Comparison of ENCODE assay signal across 1 cellular context in the genomic region with DNA sequence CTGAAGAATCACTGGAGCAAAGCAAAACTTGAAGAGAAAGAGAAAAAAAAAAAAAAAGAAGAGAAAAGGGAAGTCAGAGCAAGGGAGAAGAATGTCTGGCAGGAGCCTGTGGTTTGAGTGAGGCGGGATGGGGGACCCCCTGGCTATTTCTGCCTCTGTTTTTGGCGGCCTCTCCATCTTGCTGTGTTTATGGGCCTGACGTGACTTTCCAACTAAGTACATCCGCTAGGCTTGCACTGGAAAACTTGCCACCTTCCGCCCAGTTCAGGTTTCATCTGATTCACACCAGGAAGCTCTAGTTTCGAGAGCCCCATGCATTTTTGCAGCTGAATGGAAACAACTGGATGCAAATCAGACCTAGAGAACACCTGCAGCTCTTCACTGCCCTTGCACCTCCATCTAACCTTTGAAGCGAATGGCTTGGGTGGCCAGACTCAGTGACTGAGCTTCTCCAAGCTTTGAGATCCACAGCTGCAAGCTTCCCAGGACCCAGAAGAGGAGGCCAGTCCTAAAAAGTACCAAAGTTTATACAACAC.
A peak's percentile ranks its signal among the peaks of the same experiment; 100 is the strongest.
TF ChIP-seq lines count a peak whose summit lies in the region.

No MANE protein-coding gene starts in this region.

TF ChIP-seq in H1, 55 proteins besides CTCF, POLR2A, EP300 and RAD21 (continued from another document):
- TF ChIP-seq, protein P1, sequence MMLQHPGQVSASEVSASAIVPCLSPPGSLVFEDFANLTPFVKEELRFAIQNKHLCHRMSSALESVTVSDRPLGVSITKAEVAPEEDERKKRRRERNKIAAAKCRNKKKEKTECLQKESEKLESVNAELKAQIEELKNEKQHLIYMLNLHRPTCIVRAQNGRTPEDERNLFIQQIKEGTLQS (IDR thresholded peaks at IDR 0.05; ENCODE audit: insufficient read depth, low read depth, low read length), result no peak
- TF ChIP-seq CBX8 (IDR thresholded peaks at IDR 0.05; ENCODE audit: borderline replicate concordance, low read depth, low read length), result no peak
- no peak for TF ChIP-seq CEBPB (IDR thresholded peaks at IDR 0.05; ENCODE audit: low read depth, low read length)
- TF ChIP-seq RBBP5 (IDR thresholded peaks at IDR 0.05; ENCODE audit: borderline replicate concordance, low read depth, low read length), result 0 out of 2 replicates have a peak, but pooled peaks have one; percentile 20
- TF ChIP-seq, protein P2, sequence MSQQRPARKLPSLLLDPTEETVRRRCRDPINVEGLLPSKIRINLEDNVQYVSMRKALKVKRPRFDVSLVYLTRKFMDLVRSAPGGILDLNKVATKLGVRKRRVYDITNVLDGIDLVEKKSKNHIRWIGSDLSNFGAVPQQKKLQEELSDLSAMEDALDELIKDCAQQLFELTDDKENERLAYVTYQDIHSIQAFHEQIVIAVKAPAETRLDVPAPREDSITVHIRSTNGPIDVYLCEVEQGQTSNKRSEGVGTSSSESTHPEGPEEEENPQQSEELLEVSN (IDR thresholded peaks at IDR 0.05), result peak; percentile 40
- TF ChIP-seq, protein P3, sequence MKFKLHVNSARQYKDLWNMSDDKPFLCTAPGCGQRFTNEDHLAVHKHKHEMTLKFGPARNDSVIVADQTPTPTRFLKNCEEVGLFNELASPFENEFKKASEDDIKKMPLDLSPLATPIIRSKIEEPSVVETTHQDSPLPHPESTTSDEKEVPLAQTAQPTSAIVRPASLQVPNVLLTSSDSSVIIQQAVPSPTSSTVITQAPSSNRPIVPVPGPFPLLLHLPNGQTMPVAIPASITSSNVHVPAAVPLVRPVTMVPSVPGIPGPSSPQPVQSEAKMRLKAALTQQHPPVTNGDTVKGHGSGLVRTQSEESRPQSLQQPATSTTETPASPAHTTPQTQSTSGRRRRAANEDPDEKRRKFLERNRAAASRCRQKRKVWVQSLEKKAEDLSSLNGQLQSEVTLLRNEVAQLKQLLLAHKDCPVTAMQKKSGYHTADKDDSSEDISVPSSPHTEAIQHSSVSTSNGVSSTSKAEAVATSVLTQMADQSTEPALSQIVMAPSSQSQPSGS (IDR thresholded peaks at IDR 0.05; ENCODE audit: low read length), result no peak
- no peak for TF ChIP-seq RFX5 (IDR thresholded peaks at IDR 0.05; ENCODE audit: borderline replicate concordance, low read depth, low read length)
- TF ChIP-seq SP2 (IDR thresholded peaks at IDR 0.05; ENCODE audit: low read length), result no peak
- no peak for TF ChIP-seq TCF12 (IDR thresholded peaks at IDR 0.05; ENCODE audit: low read depth, low read length)
- TF ChIP-seq ZNF274 (IDR thresholded peaks at IDR 0.05; ENCODE audit: borderline replicate concordance, extremely low read depth, low read length), result no peak
- no peak for TF ChIP-seq KDM4A (IDR thresholded peaks at IDR 0.05; ENCODE audit: low read depth, low read length, severe bottlenecking)
- no peak for TF ChIP-seq CHD2 (IDR thresholded peaks at IDR 0.05; ENCODE audit: low read length)
- TF ChIP-seq TAF1 (IDR thresholded peaks at IDR 0.05; ENCODE audit: low read depth, low read length), result 0 out of 2 replicates have a peak, but pooled peaks have one; percentile 40
- TF ChIP-seq KDM5A (IDR thresholded peaks at IDR 0.05; ENCODE audit: low read length), result no peak
- TF ChIP-seq BRCA1 (IDR thresholded peaks at IDR 0.05; ENCODE audit: low read depth, low read length), result no peak
- TF ChIP-seq BCL11A (IDR thresholded peaks at IDR 0.05; ENCODE audit: low read depth in 2 of 2, low read length in 2 of 2), result no peak
- no peak for TF ChIP-seq SP4 (IDR thresholded peaks at IDR 0.05; ENCODE audit: low read length)
- no peak for TF ChIP-seq TAF7 (optimal IDR thresholded peaks at IDR 0.05; ENCODE audit: borderline replicate concordance, low read depth, low read length)
- TF ChIP-seq GTF2F1 (IDR thresholded peaks at IDR 0.05; ENCODE audit: borderline replicate concordance, low read depth, low read length), result no peak
- TF ChIP-seq CTBP2 (IDR thresholded peaks at IDR 0.05; ENCODE audit: borderline replicate concordance, insufficient read depth, insufficient read length, low read length), result no peak
TF ChIP-seq in H1: peak in this region for 3.
